Comparison of ENCODE assay signal across 8 cellular contexts in genomic region chr20:6008254-6008653, GRCh38. TPM values are rescaled to one million over a fixed set of nuclear protein-coding genes. Genes with fewer than 3 reads are reported as not detected.
DNase-seq lines count a peak whose midpoint lies in the region; ATAC-seq and TF ChIP-seq lines count a peak whose summit lies in the region.

No MANE protein-coding gene starts in this region.

- H2AFZ ChIP-seq in Loucy (ENCODE audit: low read length), result no peak overlapping the region

- peaks cover 76% of the 10 kb centered on the region for H3K79me2 ChIP-seq in Loucy (ENCODE audit: insufficient read depth, low read length)

- peaks cover 39% of the 10 kb centered on the region for H4K20me1 ChIP-seq in Loucy (ENCODE audit: insufficient read depth, low read length, poor library complexity, severe bottlenecking)

- in situ Hi-C loops in brain microvascular endothelial cell (cut with HindIII; ENCODE audit: low pct_ligation_motif_present, low sequenced_read_pairs), result no loop called here

- H3K36me3 ChIP-seq in CD8-positive, alpha-beta memory T cell (ENCODE audit: insufficient read depth, low read length), result peaks cover 11% of the 10 kb centered on the region
- H3K36me3 ChIP-seq in Loucy (ENCODE audit: insufficient read depth, low read length) (peaks cover 19% of the 10 kb centered on the region; the same call in 1 of the 2 replicates), brain microvascular endothelial cell (replicated peaks) (peaks cover 28% of the 10 kb centered on the region), left lung (peaks cover 0 to 38% of the 10 kb centered on the region in 2 donors), testis (ENCODE audit: low read depth, missing control alignments) (no peaks in the 10 kb centered on the region)

- H3K9ac ChIP-seq in Loucy (ENCODE audit: low read depth, low read length, poor library complexity, severe bottlenecking), result peak overlapping the region; percentile 77

- peak overlapping the region in 3 of 8 donors; percentile 24 to 63 (median 28) for H3K27ac Mint-ChIP-seq in CD8-positive, alpha-beta memory T cell

- H3K9me2 ChIP-seq in Loucy (replicated peaks; ENCODE audit: low read depth, low read length), result no peaks in the 10 kb centered on the region

- CTCF ChIA-PET in CD8-positive, alpha-beta memory T cell (lab: Charles Lee), result interaction anchor here (1.4 to 2.0 kb wide), 2 partner anchors 9 to 478 kb away, joined by 3 to 5 read pairs; no protein-coding TSS in a partner anchor

- intact Hi-C loops in left lung (cut with DNase I) (no loop called here), testis (cut with DNase I; ENCODE audit: low total_unique reads) (no loop called here)

- H3K4me1 Mint-ChIP-seq in CD8-positive, alpha-beta memory T cell, result peaks cover 39 to 64% (median 51%) of the 10 kb centered on the region in 3 donors

- TF ChIP-seq CTCF in Loucy (conservative IDR thresholded peaks at IDR 0.05; ENCODE audit: low read length) (no peak), brain microvascular endothelial cell (IDR thresholded peaks at IDR 0.05; ENCODE audit: low read depth, low read length, missing control alignments) (no peak), left lung (IDR thresholded peaks at IDR 0.05) (no peak), testis (IDR thresholded peaks at IDR 0.05) (no peak)

- H3K9me3 ChIP-seq in CD8-positive, alpha-beta memory T cell (ENCODE audit: low read length), result no peaks in the 10 kb centered on the region
- H3K9me3 ChIP-seq in Loucy (ENCODE audit: insufficient read depth, low read depth, low read length), result no peaks in the 10 kb centered on the region
- no peaks in the 10 kb centered on the region for H3K9me3 ChIP-seq in left lung
- H3K9me3 ChIP-seq in testis, result no peaks in the 10 kb centered on the region

- no peaks in the 10 kb centered on the region for H3K27me3 ChIP-seq in CD8-positive, alpha-beta memory T cell (ENCODE audit: insufficient read depth, low read length, poor library complexity, severe bottlenecking)
- no peaks in the 10 kb centered on the region for H3K27me3 ChIP-seq in Loucy (ENCODE audit: insufficient read depth, low read length, poor library complexity, severe bottlenecking)
- H3K27me3 ChIP-seq in brain microvascular endothelial cell (replicated peaks), result no peaks in the 10 kb centered on the region
- H3K27me3 ChIP-seq in left lung, result no peaks in the 10 kb centered on the region
- H3K27me3 ChIP-seq in testis, result no peaks in the 10 kb centered on the region

- DNase-seq in CD8-positive, alpha-beta memory T cell, result no peak
- DNase-seq in brain microvascular endothelial cell (peak; percentile 77), left lung (peak in 1 of 2 donors; percentile 61), testis (peak; percentile 57), NCI-H2171 treated with DMSO at 0.1 percent for 48 hours (lab: John Stamatoyannopoulos, UW) (no peak)

- H3K27ac ChIP-seq in CD8-positive, alpha-beta memory T cell (ENCODE audit: low read depth, low read length), result no peak overlapping the region
- H3K27ac ChIP-seq in brain microvascular endothelial cell (no peak overlapping the region), left lung (peak overlapping the region; percentile 39 to 77), testis (peak overlapping the region; percentile 33 to 44)

- H3K4me1 ChIP-seq in CD8-positive, alpha-beta memory T cell (ENCODE audit: insufficient read depth, low read length), result peaks cover 25% of the 10 kb centered on the region
- peaks cover 51% of the 10 kb centered on the region for H3K4me1 ChIP-seq in Loucy (ENCODE audit: insufficient read depth, low read length, poor library complexity, severe bottlenecking)
- peaks cover 15 to 57% of the 10 kb centered on the region in 2 donors for H3K4me1 ChIP-seq in left lung
- peaks cover 19% of the 10 kb centered on the region for H3K4me1 ChIP-seq in testis

- peak overlapping the region in 4 of 7 donors; percentile 9 to 100 (median 36) for H3K4me3 Mint-ChIP-seq in CD8-positive, alpha-beta memory T cell

- no peaks in the 10 kb centered on the region for H3K9me3 Mint-ChIP-seq in CD8-positive, alpha-beta memory T cell

- TF ChIP-seq POLR2A in testis (IDR thresholded peaks at IDR 0.05), result no peak

- ATAC-seq in left lung, result peak; percentile 48
- ATAC-seq in GM21526 (IDR thresholded peaks at IDR 0.05; ENCODE audit: low FRiP score, unreplicated experiment), result no peak
- ATAC-seq in GM18868 (IDR thresholded peaks at IDR 0.05; ENCODE audit: unreplicated experiment), result no peak

- 35 to 37% methylated on average over 5 of the region's 5 CpGs for WGBS in testis, 2 donors

- 0 out of 2 replicates have a peak, but pooled peaks cover 7% of the 10 kb centered on the region for H3F3A ChIP-seq in Loucy (ENCODE audit: low read depth)

- H3K4me3 ChIP-seq in CD8-positive, alpha-beta memory T cell (ENCODE audit: low read length), result no peak overlapping the region
- H3K4me3 ChIP-seq in Loucy (ENCODE audit: low read length, poor library complexity, severe bottlenecking) (peak overlapping the region; percentile 90), brain microvascular endothelial cell (ENCODE audit: low read depth, low read length) (peak overlapping the region; percentile 6), left lung (peak overlapping the region in 1 of 2 donors; percentile 68), testis (no peak overlapping the region)

- peaks cover 0 to 1% of the 10 kb centered on the region in 2 donors for H3K27me3 Mint-ChIP-seq in CD8-positive, alpha-beta memory T cell

- POLR2A ChIA-PET in CD8-positive, alpha-beta memory T cell (lab: Charles Lee), result interaction anchor here (0.5 kb wide), 1 partner anchor 952 kb away, joined by 4 read pairs; no protein-coding TSS in a partner anchor

- peak overlapping the region; percentile 93 for H3K4me2 ChIP-seq in Loucy (ENCODE audit: low read depth, low read length, poor library complexity, severe bottlenecking)

- H3K36me3 Mint-ChIP-seq in CD8-positive, alpha-beta memory T cell, result peaks cover 0 to 41% (median 19%) of the 10 kb centered on the region in 3 donors

RNA-seq across cellular contexts. Expression of gene CRLS1, which starts 2.3 kb away (rescaled TPM):
- 10 to 100 TPM; 54.9 to 59.1 TPM for total RNA-seq in CD8-positive, alpha-beta memory T cell
- 39.6 TPM for polyA plus RNA-seq in CD8-positive, alpha-beta memory T cell
- total RNA-seq in left lung, result 10 to 100 TPM; 45.1 to 51.7 TPM
- 10 to 100 TPM; 52.6 to 52.7 TPM for total RNA-seq in testis
- polyA plus RNA-seq in testis (ENCODE audit: insufficient read depth, low read depth, low replicate concordance), result 77.1 TPM

RNA-seq across cellular contexts. Expression of gene LRRN4, which starts 45.6 kb away (rescaled TPM):
- not detected for total RNA-seq in CD8-positive, alpha-beta memory T cell
- polyA plus RNA-seq in CD8-positive, alpha-beta memory T cell, result not detected
- total RNA-seq in left lung (10 to 100 TPM; 26.0 to 44.3 TPM), testis (under 1 TPM; 0.08 to 0.43 TPM)
- 3.1 TPM for polyA plus RNA-seq in testis (ENCODE audit: insufficient read depth, low read depth, low replicate concordance)

RNA-seq across cellular contexts. Expression of gene MCM8, which starts 57.8 kb away (rescaled TPM):
- 10 to 100 TPM; 31.9 to 33.8 TPM for total RNA-seq in CD8-positive, alpha-beta memory T cell
- 0.35 TPM for polyA plus RNA-seq in CD8-positive, alpha-beta memory T cell
- total RNA-seq in left lung, result 1 to 10 TPM; 6.4 to 8.6 TPM
- 10 to 100 TPM; 19.9 to 25.4 TPM for total RNA-seq in testis
- 20.3 TPM for polyA plus RNA-seq in testis (ENCODE audit: insufficient read depth, low read depth, low replicate concordance)

RNA-seq across cellular contexts. Expression of gene TRMT6, which starts 57.9 kb away (rescaled TPM):
- 10 to 100 TPM; 35.8 to 38.5 TPM for total RNA-seq in CD8-positive, alpha-beta memory T cell
- polyA plus RNA-seq in CD8-positive, alpha-beta memory T cell, result 14.6 TPM
- total RNA-seq in left lung (10 to 100 TPM in 1 of 2 donors, 1 to 10 TPM in 1; 7.3 to 13.3 TPM), testis (10 to 100 TPM; 24.0 to 25.1 TPM)
- polyA plus RNA-seq in testis (ENCODE audit: insufficient read depth, low read depth, low replicate concordance), result 21.4 TPM

Comparison
In these comparisons a context has a peak if more than half of its experiments do, and no peak if none do; other contexts are left out.
1. DNase-seq: peak in brain microvascular endothelial cell (single experiment) and testis (single experiment); none in CD8-positive, alpha-beta memory T cell (0 of 5) and NCI-H2171 treated with DMSO at 0.1 percent for 48 hours (single experiment).
2. H3K27ac ChIP-seq: peak in left lung (2 of 2) and testis (2 of 2); none in CD8-positive, alpha-beta memory T cell (single experiment) and brain microvascular endothelial cell (single experiment).
3. H3K4me3 ChIP-seq: peak in Loucy (single experiment) and brain microvascular endothelial cell (single experiment); none in CD8-positive, alpha-beta memory T cell (single experiment) and testis (0 of 2).
4. RNA of gene LRRN4, which starts 45.6 kb away (total RNA-seq): 26.0 to 44.3 TPM in left lung; 0.08 to 0.43 TPM in testis and not detected in CD8-positive, alpha-beta memory T cell; every median in the first group is over 10 times any median in the second.